Comparison of ENCODE assay signal across 8 cellular contexts in genomic region chr20:18567739-18568091, GRCh38. TPM values are rescaled to one million over a fixed set of nuclear protein-coding genes. Genes with fewer than 3 reads are reported as not detected.
DNase-seq lines count a peak whose midpoint lies in the region; ATAC-seq and TF ChIP-seq lines count a peak whose summit lies in the region.

No MANE protein-coding gene starts in this region.

- DNase-seq in GM12864 (ENCODE audit: low read depth) (no peak), kidney epithelial cell (ENCODE audit: low read depth) (no peak), thoracic aorta (ENCODE audit: low spot score) (no peak), HPDE6-E6E7 (ENCODE audit: extremely low spot score) (no peak), NCI-H526 treated with DMSO at 0.1 percent for 48 hours (lab: John Stamatoyannopoulos, UW) (no peak), iPS-NIHi7 (ENCODE audit: extremely low spot score) (no peak)
- no peak for DNase-seq in activated naive CD8-positive, alpha-beta T cell treated with anti-CD3 and anti-CD28 coated beads, Interleukin-2, amount 10 ng/mL, durations not matched to agents 7 days and 5 days

- peak overlapping the region; percentile 88 to 90 for H3K27ac ChIP-seq in thoracic aorta

- H3K9me3 Mint-ChIP-seq in activated naive CD8-positive, alpha-beta T cell treated with anti-CD3 and anti-CD28 coated beads, Interleukin-2, amount 10 ng/mL, durations not matched to agents 7 days and 5 days: peaks cover 4% of the 10 kb centered on the region

- H3K4me3 ChIP-seq in GM12864 (ENCODE audit: low read depth, low read length): peak overlapping the region; percentile 65
- H3K4me3 ChIP-seq in kidney epithelial cell (ENCODE audit: low read depth, low read length): peak overlapping the region; percentile 68
- peak overlapping the region; percentile 87 for H3K4me3 ChIP-seq in thoracic aorta

- ATAC-seq in HG02938 (IDR thresholded peaks at IDR 0.05; ENCODE audit: unreplicated experiment) (peak; percentile 28), thoracic aorta (ENCODE audit: insufficient number of reproducible peaks, low FRiP score, low read depth) (no peak)
- ATAC-seq in activated naive CD8-positive, alpha-beta T cell treated with anti-CD3 and anti-CD28 coated beads, Interleukin-2, amount 10 ng/mL, durations not matched to agents 7 days and 5 days (ENCODE audit: low read depth): peak; percentile 6

- H3K27me3 ChIP-seq in kidney epithelial cell (ENCODE audit: control insufficient read depth, insufficient read depth, low read length) (no peaks in the 10 kb centered on the region), thoracic aorta (replicated peaks; ENCODE audit: insufficient read depth) (no peaks in the 10 kb centered on the region)

- POLR2A ChIA-PET in activated naive CD8-positive, alpha-beta T cell treated with anti-CD3 and anti-CD28 coated beads, Interleukin-2, amount 10 ng/mL, durations not matched to agents 7 days and 5 days (lab: Charles Lee): interaction anchor here (1.2 kb wide), 1 partner anchor 60 kb away, joined by 12 read pairs; the partner anchor contains the start of gene SEC23B

- H3K9me3 ChIP-seq in thoracic aorta: no peaks in the 10 kb centered on the region

- peaks cover 8% of the 10 kb centered on the region for H3K4me1 Mint-ChIP-seq in activated naive CD8-positive, alpha-beta T cell treated with anti-CD3 and anti-CD28 coated beads, Interleukin-2, amount 10 ng/mL, durations not matched to agents 7 days and 5 days

- H3K4me3 Mint-ChIP-seq in activated naive CD8-positive, alpha-beta T cell treated with anti-CD3 and anti-CD28 coated beads, Interleukin-2, amount 10 ng/mL, durations not matched to agents 7 days and 5 days: peak overlapping the region; percentile 95

- peaks cover 6 to 12% of the 10 kb centered on the region in 2 donors for H3K4me1 ChIP-seq in thoracic aorta (ENCODE audit: control insufficient read depth in 1 of 2, low read depth in 2 of 2)

- H3K36me3 ChIP-seq in kidney epithelial cell (ENCODE audit: control insufficient read depth, insufficient read depth, low read length) (peaks cover 2% of the 10 kb centered on the region), thoracic aorta (peaks cover 7% of the 10 kb centered on the region)

- peaks cover 35% of the 10 kb centered on the region for H3K36me3 Mint-ChIP-seq in activated naive CD8-positive, alpha-beta T cell treated with anti-CD3 and anti-CD28 coated beads, Interleukin-2, amount 10 ng/mL, durations not matched to agents 7 days and 5 days

- no peaks in the 10 kb centered on the region for H3K27me3 Mint-ChIP-seq in activated naive CD8-positive, alpha-beta T cell treated with anti-CD3 and anti-CD28 coated beads, Interleukin-2, amount 10 ng/mL, durations not matched to agents 7 days and 5 days

- TF ChIP-seq CTCF in GM12864 (IDR thresholded peaks at IDR 0.05; ENCODE audit: low read depth, low read length, missing control alignments): no peak
- no peak for TF ChIP-seq CTCF in kidney epithelial cell (IDR thresholded peaks at IDR 0.05; ENCODE audit: insufficient read depth, low read length, poor library complexity, severe bottlenecking)
- TF ChIP-seq CTCF in thoracic aorta (IDR thresholded peaks at IDR 0.05): no peak

- peak overlapping the region; percentile 95 for H3K27ac Mint-ChIP-seq in activated naive CD8-positive, alpha-beta T cell treated with anti-CD3 and anti-CD28 coated beads, Interleukin-2, amount 10 ng/mL, durations not matched to agents 7 days and 5 days

RNA-seq across cellular contexts. Expression of gene SMIM26, which starts 0.5 kb away (rescaled TPM):
- total RNA-seq in activated naive CD8-positive, alpha-beta T cell treated with anti-CD3 and anti-CD28 coated beads, Interleukin-2, amount 10 ng/mL, durations not matched to agents 7 days and 5 days: 10 to 100 TPM; 59.1 to 62.4 TPM
- total RNA-seq in kidney epithelial cell (122 and 178 TPM in 2 replicates), thoracic aorta (100 to 1,000 TPM in 1 of 2 donors, 10 to 100 TPM in 1; 47.5 to 113 TPM)

RNA-seq across cellular contexts. Expression of gene DTD1, which starts 20.1 kb away (rescaled TPM):
- total RNA-seq in activated naive CD8-positive, alpha-beta T cell treated with anti-CD3 and anti-CD28 coated beads, Interleukin-2, amount 10 ng/mL, durations not matched to agents 7 days and 5 days: 10 to 100 TPM; 18.7 to 22.4 TPM
- total RNA-seq in kidney epithelial cell (158 and 214 TPM in 2 replicates), thoracic aorta (10 to 100 TPM; 29.6 to 36.9 TPM)

RNA-seq across cellular contexts. Expression of gene SEC23B, which starts 60.0 kb away (rescaled TPM):
- 10 to 100 TPM; 64.0 to 65.0 TPM for total RNA-seq in activated naive CD8-positive, alpha-beta T cell treated with anti-CD3 and anti-CD28 coated beads, Interleukin-2, amount 10 ng/mL, durations not matched to agents 7 days and 5 days
- total RNA-seq in kidney epithelial cell (78.2 and 84.5 TPM in 2 replicates), thoracic aorta (10 to 100 TPM; 22.2 to 32.9 TPM)
